1 cellular context compared by ENCODE assay signal in genomic region chr3:191922570-191922969, GRCh38.
TF ChIP-seq lines count a peak whose summit lies in the region.

No MANE protein-coding gene starts in this region.

TF ChIP-seq in H1, 55 proteins besides CTCF, POLR2A, EP300 and RAD21:
- TF ChIP-seq ATF3 (IDR thresholded peaks at IDR 0.05; ENCODE audit: insufficient read depth, low read depth, low read length) (no peak), POLR2AphosphoS5 (IDR thresholded peaks at IDR 0.05; ENCODE audit: low read depth, low read length) (no peak), TAF7 (optimal IDR thresholded peaks at IDR 0.05; ENCODE audit: borderline replicate concordance, low read depth, low read length) (no peak), SAP30 (IDR thresholded peaks at IDR 0.05; ENCODE audit: insufficient read depth, insufficient replicate concordance, low read length) (no peak), TCF12 (IDR thresholded peaks at IDR 0.05; ENCODE audit: low read depth, low read length) (no peak), PHF8 (conservative IDR thresholded peaks at IDR 0.05; ENCODE audit: low read depth, low read length) (no peak), SP4 (IDR thresholded peaks at IDR 0.05; ENCODE audit: low read length) (no peak), GABPA (IDR thresholded peaks at IDR 0.05; ENCODE audit: borderline replicate concordance, insufficient read depth, low read length) (no peak), CHD7 (IDR thresholded peaks at IDR 0.05; ENCODE audit: insufficient replicate concordance, low read length) (no peak), RNF2 (IDR thresholded peaks at IDR 0.05; ENCODE audit: borderline replicate concordance, low read depth, low read length, missing control alignments, poor library complexity, severe bottlenecking) (no peak), RFX5 (IDR thresholded peaks at IDR 0.05; ENCODE audit: borderline replicate concordance, low read depth, low read length) (no peak), E2F6 (IDR thresholded peaks at IDR 0.05) (no peak), BACH1 (IDR thresholded peaks at IDR 0.05; ENCODE audit: low read length) (no peak)
